ENCODE assay signal across 23 cellular contexts in genomic region chr14:70755655-70756054, GRCh38. TPM values are rescaled to one million over a fixed set of nuclear protein-coding genes. Genes with fewer than 3 reads are reported as not detected.
DNase-seq lines count a peak whose midpoint lies in the region; ATAC-seq and TF ChIP-seq lines count a peak whose summit lies in the region.
"Had no signal": no experiment of that assay in that cellular context is flagged by ENCODE, and none has a peak within 500 bp of the region (broad histone marks: within the 10 kb centered on the region; RNA-seq: fewer than 3 reads in every experiment).

No MANE protein-coding gene starts in this region.

- no peak overlapping the region for H2AFZ ChIP-seq in mesenchymal stem cell (ENCODE audit: low read depth, low read length)

- no peak overlapping the region for H3K14ac ChIP-seq in mesenchymal stem cell (ENCODE audit: low read length in 2 of 2)

- no peak overlapping the region for H3K18ac ChIP-seq in mesenchymal stem cell (ENCODE audit: low read depth in 1 of 2, low read length in 2 of 2)

- H4K91ac ChIP-seq in mesenchymal stem cell (ENCODE audit: low read length) = no peak overlapping the region

- DNase-seq in LoVo (ENCODE audit: low spot score) = peak; percentile 35
- peak; percentile 28 for DNase-seq in astrocyte of the spinal cord (ENCODE audit: low read depth, low spot score)
- DNase-seq in mesenchymal stem cell = no peak
- no peak for DNase-seq in activated naive CD4-positive, alpha-beta T cell treated with anti-CD3 and anti-CD28 coated beads for 36 hours
- no peak for DNase-seq in cerebellar nuclear complex (lab: John Stamatoyannopoulos, UW)
- DNase-seq in stimulated activated CD4-positive, alpha-beta T cell treated with anti-CD3 and anti-CD28 coated beads, Interleukin-15, amount 100 ng/mL, for 24 hours = no peak
- DNase-seq: activated CD8-positive, alpha-beta memory T cell treated with anti-CD3 and anti-CD28 coated beads, Interleukin-2, amount 10 ng/mL, durations not matched to agents 7 days and 5 days; activated effector memory CD4-positive, alpha-beta T cell treated with anti-CD3 and anti-CD28 coated beads, Interleukin-2, amount 50 U/mL, for 16 hours; anterior cingulate cortex; CD4-positive, alpha-beta memory T cell; IMR-90; mucosa of descending colon; NCI-H1105; occipital lobe; Right ventricle myocardium superior; small intestine; T-helper 17 cell; uterus had no signal

- no peak overlapping the region for H3K4ac ChIP-seq in mesenchymal stem cell (ENCODE audit: low read depth in 1 of 2, low read length in 2 of 2)

- H3K9me3 Mint-ChIP-seq in activated naive CD4-positive, alpha-beta T cell treated with anti-CD3 and anti-CD28 coated beads for 36 hours = no peaks in the 10 kb centered on the region
- H3K9me3 Mint-ChIP-seq: CD4-positive, alpha-beta memory T cell; dendritic cell treated with granulocyte-macrophage colony-stimulating factor and Interleukin-4, amounts not matched to agents 40 ng/mL and 50 ng/mL, for 4 days; stimulated activated effector memory CD8-positive, alpha-beta T cell treated with anti-CD3 and anti-CD28 coated beads, Interleukin-12 subunit alpha, Interleukin-12 subunit beta, amount 100 ng/mL, for 72 hours had no signal

- no peak overlapping the region for H2BK12ac ChIP-seq in mesenchymal stem cell (ENCODE audit: low read length in 2 of 2)

- H3K27ac ChIP-seq in 22Rv1 (peak overlapping the region; percentile 88), mesenchymal stem cell (ENCODE audit: low read length, poor library complexity, severe bottlenecking) (peak overlapping the region; percentile 92), gastroesophageal sphincter (no peak overlapping the region)
- H3K27ac ChIP-seq: uterus had no signal

- TF ChIP-seq POLR2A in gastroesophageal sphincter (IDR thresholded peaks at IDR 0.05) = no peak

- H3K9ac ChIP-seq in mesenchymal stem cell (ENCODE audit: low read length) = no peak overlapping the region

- no peak overlapping the region for H3K27ac Mint-ChIP-seq in activated naive CD4-positive, alpha-beta T cell treated with anti-CD3 and anti-CD28 coated beads for 36 hours
- H3K27ac Mint-ChIP-seq: activated CD8-positive, alpha-beta memory T cell treated with anti-CD3 and anti-CD28 coated beads, Interleukin-2, amount 10 ng/mL, durations not matched to agents 7 days and 5 days; dendritic cell treated with granulocyte-macrophage colony-stimulating factor and Interleukin-4, amounts not matched to agents 40 ng/mL and 50 ng/mL, for 4 days; stimulated activated effector memory CD8-positive, alpha-beta T cell treated with anti-CD3 and anti-CD28 coated beads, Interleukin-12 subunit alpha, Interleukin-12 subunit beta, amount 100 ng/mL, for 72 hours; T-helper 17 cell had no signal

- H3K27me3 Mint-ChIP-seq in activated naive CD4-positive, alpha-beta T cell treated with anti-CD3 and anti-CD28 coated beads for 36 hours (ENCODE audit: low read depth) = no peaks in the 10 kb centered on the region
- H3K27me3 Mint-ChIP-seq: activated CD8-positive, alpha-beta memory T cell treated with anti-CD3 and anti-CD28 coated beads, Interleukin-2, amount 10 ng/mL, durations not matched to agents 7 days and 5 days; CD4-positive, alpha-beta memory T cell; dendritic cell treated with granulocyte-macrophage colony-stimulating factor and Interleukin-4, amounts not matched to agents 40 ng/mL and 50 ng/mL, for 4 days; T-helper 17 cell had no signal

- H3K4me3 ChIP-seq in astrocyte of the spinal cord (ENCODE audit: low read depth, low read length) (no peak overlapping the region), mesenchymal stem cell (ENCODE audit: insufficient read depth in 1 of 2, low read depth in 1 of 2, low read length in 2 of 2) (no peak overlapping the region), gastroesophageal sphincter (no peak overlapping the region)
- H3K4me3 ChIP-seq: mucosa of descending colon, uterus had no signal

- H3K4me1 ChIP-seq in mesenchymal stem cell (ENCODE audit: control insufficient read depth, insufficient read depth, low read depth, low read length) (peaks cover 15% of the 10 kb centered on the region), gastroesophageal sphincter (no peaks in the 10 kb centered on the region)
- H3K4me1 ChIP-seq: uterus had no signal

- no peak overlapping the region for H3K4me2 ChIP-seq in mesenchymal stem cell (ENCODE audit: low read length, poor library complexity, severe bottlenecking)

- TF ChIP-seq EP300 in gastroesophageal sphincter (IDR thresholded peaks at IDR 0.05) = no peak

- no peak overlapping the region for H3K23ac ChIP-seq in mesenchymal stem cell (ENCODE audit: low read length in 2 of 2)

- peaks cover 0 to 4% of the 10 kb centered on the region in 2 experiments for H3K27me3 ChIP-seq in mesenchymal stem cell (ENCODE audit: control insufficient read depth in 1 of 2, insufficient read depth in 1 of 2, low read length in 2 of 2)
- H3K27me3 ChIP-seq in gastroesophageal sphincter = no peaks in the 10 kb centered on the region
- H3K27me3 ChIP-seq: uterus had no signal

- H2BK5ac ChIP-seq in mesenchymal stem cell (ENCODE audit: low read depth, low read length, poor library complexity, severe bottlenecking) = no peak overlapping the region

- no peak overlapping the region for H4K8ac ChIP-seq in mesenchymal stem cell (ENCODE audit: low read length)

- TF ChIP-seq CTCF in 22Rv1 (IDR thresholded peaks at IDR 0.05) (no peak), astrocyte of the spinal cord (IDR thresholded peaks at IDR 0.05; ENCODE audit: low read depth, low read length) (no peak), gastroesophageal sphincter (IDR thresholded peaks at IDR 0.05) (no peak)

- no peak for ATAC-seq in gastroesophageal sphincter
- ATAC-seq: activated CD4-positive, CD25-positive, alpha-beta regulatory T cell treated with anti-CD3 and anti-CD28 coated beads, Interleukin-2, amount 50 U/mL, for 24 hours; activated CD8-positive, alpha-beta memory T cell treated with anti-CD3 and anti-CD28 coated beads, Interleukin-2, amount 10 ng/mL, durations not matched to agents 7 days and 5 days; mucosa of descending colon; stimulated activated effector memory CD8-positive, alpha-beta T cell treated with anti-CD3 and anti-CD28 coated beads, Interleukin-12 subunit alpha, Interleukin-12 subunit beta, amount 100 ng/mL, for 72 hours; T-helper 17 cell had no signal

- no peak overlapping the region for H3K4me3 Mint-ChIP-seq in activated naive CD4-positive, alpha-beta T cell treated with anti-CD3 and anti-CD28 coated beads for 36 hours
- H3K4me3 Mint-ChIP-seq: activated CD8-positive, alpha-beta memory T cell treated with anti-CD3 and anti-CD28 coated beads, Interleukin-2, amount 10 ng/mL, durations not matched to agents 7 days and 5 days; CD4-positive, alpha-beta memory T cell; dendritic cell treated with granulocyte-macrophage colony-stimulating factor and Interleukin-4, amounts not matched to agents 40 ng/mL and 50 ng/mL, for 4 days; stimulated activated effector memory CD8-positive, alpha-beta T cell treated with anti-CD3 and anti-CD28 coated beads, Interleukin-12 subunit alpha, Interleukin-12 subunit beta, amount 100 ng/mL, for 72 hours; T-helper 17 cell had no signal

- in situ Hi-C loops in astrocyte of the spinal cord (cut with HindIII; ENCODE audit: low sequenced_read_pairs) = no loop called here

- H3K36me3 Mint-ChIP-seq in activated naive CD4-positive, alpha-beta T cell treated with anti-CD3 and anti-CD28 coated beads for 36 hours (ENCODE audit: low read depth) = peaks cover 4% of the 10 kb centered on the region
- H3K36me3 Mint-ChIP-seq: stimulated activated effector memory CD8-positive, alpha-beta T cell treated with anti-CD3 and anti-CD28 coated beads, Interleukin-12 subunit alpha, Interleukin-12 subunit beta, amount 100 ng/mL, for 72 hours had no signal

- no peak overlapping the region for H2BK120ac ChIP-seq in mesenchymal stem cell (ENCODE audit: low read depth, low read length)

- intact Hi-C loops in activated naive CD4-positive, alpha-beta T cell treated with anti-CD3 and anti-CD28 coated beads for 36 hours (cut with micrococcal nuclease) = no loop called here

- H3K9me3 ChIP-seq in mesenchymal stem cell (ENCODE audit: control insufficient read depth, low read length) = no peaks in the 10 kb centered on the region
- no peaks in the 10 kb centered on the region for H3K9me3 ChIP-seq in gastroesophageal sphincter
- H3K9me3 ChIP-seq: mucosa of descending colon, uterus had no signal

- H3K79me1 ChIP-seq in mesenchymal stem cell (replicated peaks; ENCODE audit: low read length, poor library complexity, severe bottlenecking) = peaks cover 15% of the 10 kb centered on the region

- CTCF ChIA-PET in activated naive CD4-positive, alpha-beta T cell treated with anti-CD3 and anti-CD28 coated beads for 36 hours (lab: Charles Lee) = interaction anchor here (1.0 kb wide), 1 partner anchor 25 kb away, joined by 3 read pairs; no protein-coding TSS in a partner anchor

- H2BK15ac ChIP-seq in mesenchymal stem cell (ENCODE audit: low read depth, poor library complexity, severe bottlenecking) = no peak overlapping the region

- no peaks in the 10 kb centered on the region for H3K4me1 Mint-ChIP-seq in activated naive CD4-positive, alpha-beta T cell treated with anti-CD3 and anti-CD28 coated beads for 36 hours (ENCODE audit: low read depth)
- H3K4me1 Mint-ChIP-seq: CD4-positive, alpha-beta memory T cell; stimulated activated effector memory CD8-positive, alpha-beta T cell treated with anti-CD3 and anti-CD28 coated beads, Interleukin-12 subunit alpha, Interleukin-12 subunit beta, amount 100 ng/mL, for 72 hours; T-helper 17 cell had no signal

- H2AK5ac ChIP-seq in mesenchymal stem cell (ENCODE audit: low read length, severe bottlenecking) = peak overlapping the region; percentile 23

- H3K36me3 ChIP-seq in mesenchymal stem cell (ENCODE audit: control insufficient read depth in 1 of 2, insufficient read depth in 2 of 2, low read depth in 1 of 2, low read length in 2 of 2) (peaks cover 0 to 5% of the 10 kb centered on the region in 2 experiments), gastroesophageal sphincter (peaks cover 0 to 5% of the 10 kb centered on the region in 2 donors)
- H3K36me3 ChIP-seq: uterus had no signal

RNA-seq across cellular contexts. Expression of gene MAP3K9, which starts 53.7 kb away (rescaled TPM):
- 0.41 TPM for polyA plus RNA-seq in mesenchymal stem cell (2013, experiment 1 of 2)
- 0.45 TPM for polyA plus RNA-seq in mesenchymal stem cell (2013, experiment 2 of 2)
- total RNA-seq in activated naive CD4-positive, alpha-beta T cell treated with anti-CD3 and anti-CD28 coated beads for 36 hours = 1 to 10 TPM; 5.6 to 6.9 TPM
- 1 to 10 TPM in 2 of 4 donors, under 1 TPM in 2; 0.62 to 2.4 (median 0.97) TPM for total RNA-seq in gastroesophageal sphincter

Comparison
In these comparisons a context has a peak if more than half of its experiments do, and no peak if none do; other contexts are left out.
1. H3K27ac ChIP-seq: peak in 22Rv1 (single experiment) and mesenchymal stem cell (single experiment); none in gastroesophageal sphincter (0 of 4).
2. DNase-seq: peak in LoVo (single experiment) and astrocyte of the spinal cord (single experiment); none in mesenchymal stem cell (single experiment), activated naive CD4-positive, alpha-beta T cell treated with anti-CD3 and anti-CD28 coated beads for 36 hours (single experiment), cerebellar nuclear complex (0 of 2) and stimulated activated CD4-positive, alpha-beta T cell treated with anti-CD3 and anti-CD28 coated beads, Interleukin-15, amount 100 ng/mL, for 24 hours (single experiment).